ENCODE assay signal across 9 cellular contexts in genomic region chr22:42947211-42947990, GRCh38.
DNase-seq lines count a peak whose midpoint lies in the region; ATAC-seq and TF ChIP-seq lines count a peak whose summit lies in the region.
"Had no signal": no experiment of that assay in that cellular context is flagged by ENCODE, and none has a peak within 500 bp of the region (broad histone marks: within the 10 kb centered on the region; RNA-seq: fewer than 3 reads in every experiment).

No MANE protein-coding gene starts in this region.

- H3K9me3 Mint-ChIP-seq in endothelial cell (ENCODE audit: unreplicated experiment) (no peaks in the 10 kb centered on the region), neural progenitor cell (no peaks in the 10 kb centered on the region)

- no peak for TF ChIP-seq CTCF in endothelial cell (IDR thresholded peaks at IDR 0.05; ENCODE audit: unreplicated experiment)
- no peak for TF ChIP-seq CTCF in neural progenitor cell (IDR thresholded peaks at IDR 0.05)

- no peaks in the 10 kb centered on the region for H3K9me3 ChIP-seq in neural progenitor cell (ENCODE audit: low read depth)

- H3K27ac Mint-ChIP-seq in endothelial cell (ENCODE audit: unreplicated experiment) (peak overlapping the region; percentile 68), neural progenitor cell (peak overlapping the region; percentile 97)

- H3K36me3 Mint-ChIP-seq in endothelial cell (ENCODE audit: low read depth, unreplicated experiment) (peaks cover 19% of the 10 kb centered on the region), neural progenitor cell (peaks cover 2% of the 10 kb centered on the region)

- H3K4me3 Mint-ChIP-seq in endothelial cell (ENCODE audit: unreplicated experiment) (peak overlapping the region; percentile 73), neural progenitor cell (peak overlapping the region; percentile 29)

- H3K27me3 ChIP-seq in neural progenitor cell = no peaks in the 10 kb centered on the region

- H3K27me3 Mint-ChIP-seq in endothelial cell (ENCODE audit: unreplicated experiment) (peaks cover 15% of the 10 kb centered on the region), neural progenitor cell (ENCODE audit: insufficient read depth, low read depth) (no peaks in the 10 kb centered on the region)

- H3K36me3 ChIP-seq in neural progenitor cell = no peaks in the 10 kb centered on the region

- no peak overlapping the region for H3K4me3 ChIP-seq in neural progenitor cell

- H3K27ac ChIP-seq in neural progenitor cell = no peak overlapping the region

- DNase-seq in DMS53 treated with DMSO at 0.1 percent for 48 hours (lab: John Stamatoyannopoulos, UW; ENCODE audit: unreplicated experiment) (peak; percentile 45), NCI-H2171 treated with DMSO at 0.1 percent for 48 hours (lab: John Stamatoyannopoulos, UW) (peak; percentile 99), endothelial cell (ENCODE audit: low spot score) (no peak), neural progenitor cell (ENCODE audit: low spot score) (peak; percentile 28), NOMO-1 treated with DMSO at 0.1 percent for 48 hours (lab: John Stamatoyannopoulos, UW; ENCODE audit: unreplicated experiment) (no peak)
- no peak for DNase-seq in stimulated activated CD4-positive, alpha-beta T cell treated with anti-CD3 and anti-CD28 coated beads, Interleukin-4, amount 100 ng/mL, for 24 hours
- DNase-seq: NCI-H526 had no signal

- H3K4me2 ChIP-seq in neural progenitor cell = peak overlapping the region; percentile 24

- peaks cover 77% of the 10 kb centered on the region for H4K20me1 ChIP-seq in neural progenitor cell (ENCODE audit: low read depth)

- H3K9ac ChIP-seq in neural progenitor cell = no peak overlapping the region

- ATAC-seq in HG02970 (IDR thresholded peaks at IDR 0.05; ENCODE audit: low FRiP score, unreplicated experiment) = no peak
- no peak for ATAC-seq in HG02759 (IDR thresholded peaks at IDR 0.05; ENCODE audit: unreplicated experiment)

- H2AFZ ChIP-seq in neural progenitor cell (replicated peaks) = no peak overlapping the region

- H3F3A ChIP-seq in neural progenitor cell (ENCODE audit: low read depth) = peaks cover 11% of the 10 kb centered on the region

- peaks cover 35% of the 10 kb centered on the region for H3K4me1 ChIP-seq in neural progenitor cell

- peaks cover 69% of the 10 kb centered on the region for H3K79me2 ChIP-seq in neural progenitor cell (ENCODE audit: low read depth)

- H3K4me1 Mint-ChIP-seq in endothelial cell (ENCODE audit: unreplicated experiment) = peaks cover 55% of the 10 kb centered on the region
- peaks cover 60% of the 10 kb centered on the region for H3K4me1 Mint-ChIP-seq in neural progenitor cell

Comparison
In these comparisons a context has a peak if more than half of its experiments do, and no peak if none do; other contexts are left out.
1. DNase-seq: peak in DMS53 treated with DMSO at 0.1 percent for 48 hours (single experiment), NCI-H2171 treated with DMSO at 0.1 percent for 48 hours (single experiment) and neural progenitor cell (single experiment); none in endothelial cell (single experiment), NOMO-1 treated with DMSO at 0.1 percent for 48 hours (single experiment) and stimulated activated CD4-positive, alpha-beta T cell treated with anti-CD3 and anti-CD28 coated beads, Interleukin-4, amount 100 ng/mL, for 24 hours (single experiment).